Comparison of ENCODE assay signal across 10 cellular contexts in the genomic region with DNA sequence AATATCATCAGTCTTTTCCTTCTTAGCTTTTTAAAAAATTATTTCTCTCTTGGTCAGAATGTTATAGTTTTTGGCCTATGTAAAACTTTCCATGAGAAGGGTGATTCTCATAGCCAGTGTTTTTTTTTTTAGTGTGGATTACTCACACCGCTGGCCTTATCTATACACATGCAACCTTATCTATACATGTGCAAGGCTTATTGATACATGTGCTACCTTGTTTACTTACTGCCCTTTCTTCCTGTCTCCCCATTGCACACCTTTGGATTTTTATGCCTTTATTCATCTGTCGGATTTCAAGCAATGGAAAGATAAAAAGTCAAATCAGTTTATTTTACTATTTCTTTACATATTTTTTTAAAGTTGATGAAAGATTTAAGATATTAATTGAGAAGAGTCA.
"Had no signal": no experiment of that assay in that cellular context is flagged by ENCODE, and none has a peak within 500 bp of the region (broad histone marks: within the 10 kb centered on the region; RNA-seq: fewer than 3 reads in every experiment).

No MANE protein-coding gene starts in this region.

- DNase-seq: GM23248, GOT3, H7, H9, HFFc6 had no signal

- H3K36me3 ChIP-seq: HAP-1 had no signal

- FAIRE-seq: H1, H54 had no signal

- H3K27ac ChIP-seq: GM23248 had no signal

- H3K9ac ChIP-seq: GM23248 had no signal

- H3K4me2 ChIP-seq: GM23338 had no signal

- H3K4me1 ChIP-seq: HAP-1 had no signal

- H3K4me3 ChIP-seq: GM23248, GM23338, HAP-1 had no signal

- H2AFZ ChIP-seq: GM23248, GM23338 had no signal

- H3K9me3 ChIP-seq: HAP-1 had no signal

- ATAC-seq: GM23338, HCT116 had no signal
